Comparison of ENCODE assay signal across 10 cellular contexts in genomic region chr19:48715681-48716171, GRCh38. TPM values are rescaled to one million over a fixed set of nuclear protein-coding genes. Genes with fewer than 3 reads are reported as not detected.
DNase-seq lines count a peak whose midpoint lies in the region; ATAC-seq and TF ChIP-seq lines count a peak whose summit lies in the region.
"Had no signal": no experiment of that assay in that cellular context is flagged by ENCODE, and none has a peak within 500 bp of the region (broad histone marks: within the 10 kb centered on the region; RNA-seq: fewer than 3 reads in every experiment).

No MANE protein-coding gene starts in this region.

- H4K20me1 ChIP-seq in DOHH2 (ENCODE audit: control insufficient read depth, insufficient read depth, low read depth, low read length) = no peaks in the 10 kb centered on the region
- H4K20me1 ChIP-seq in OCI-LY7 (ENCODE audit: insufficient read depth, low read length) = no peaks in the 10 kb centered on the region

- BruUV-seq in OCI-LY7 (replicated peaks; lab: Mats Ljungman, UMichigan) = no TSS peak

- POLR2A ChIA-PET in OCI-LY7 (lab: Charles Lee) = interaction anchor here (1.3 kb wide), 1 partner anchor 10 kb away, joined by 6 read pairs; no protein-coding TSS in a partner anchor

- H3K36me3 ChIP-seq in DOHH2 (ENCODE audit: control insufficient read depth, low read length) = no peaks in the 10 kb centered on the region
- H3K36me3 ChIP-seq in OCI-LY7 (ENCODE audit: insufficient read depth, low read length) = no peaks in the 10 kb centered on the region

- ATAC-seq in HG03460 (IDR thresholded peaks at IDR 0.05; ENCODE audit: unreplicated experiment) = no peak
- no peak for ATAC-seq in GM18868 (IDR thresholded peaks at IDR 0.05; ENCODE audit: unreplicated experiment)

- H3K9me3 ChIP-seq in DOHH2 (ENCODE audit: control insufficient read depth, insufficient read depth, low read length) = no peaks in the 10 kb centered on the region
- H3K9me3 ChIP-seq in OCI-LY7 (ENCODE audit: low read length) = no peaks in the 10 kb centered on the region

- peak overlapping the region; percentile 98 for H3K4me2 ChIP-seq in DOHH2 (ENCODE audit: low read length)
- peak overlapping the region; percentile 94 for H3K4me2 ChIP-seq in OCI-LY7 (ENCODE audit: low read length)

- H3K9me2 ChIP-seq in DOHH2 (replicated peaks; ENCODE audit: control insufficient read depth, low read length) (no peaks in the 10 kb centered on the region), OCI-LY7 (ENCODE audit: insufficient read depth, low read length) (no peaks in the 10 kb centered on the region)

- H3K4me1 ChIP-seq in DOHH2 (ENCODE audit: control insufficient read depth, low read length) (peaks cover 30% of the 10 kb centered on the region), OCI-LY7 (ENCODE audit: insufficient read depth, low read length, poor library complexity, severe bottlenecking) (peaks cover 31% of the 10 kb centered on the region)

- H3K79me2 ChIP-seq in DOHH2 (ENCODE audit: control insufficient read depth, low read length) = peaks cover 7% of the 10 kb centered on the region
- no peaks in the 10 kb centered on the region for H3K79me2 ChIP-seq in OCI-LY7 (ENCODE audit: insufficient read depth, low read depth, low read length)

- intact Hi-C loops in OCI-LY7 (cut with micrococcal nuclease; ENCODE audit: unreplicated experiment) = loop anchor here (2.0 kb wide), 1 partner anchor 23 kb away; no protein-coding TSS in a partner anchor

- CTCF ChIA-PET in OCI-LY7 (lab: Charles Lee; ENCODE audit: unreplicated experiment) = no interaction called here

- DNase-seq in OCI-LY7 (ENCODE audit: low spot score) (no peak), fibroblast of villous mesenchyme (ENCODE audit: low read depth) (peak; percentile 70), skeletal muscle cell (ENCODE audit: low read depth) (no peak), DMS153 (lab: John Stamatoyannopoulos, UW) (no peak), CD1c-positive myeloid dendritic cell (ENCODE audit: extremely low spot score) (no peak)
- DNase-seq: NCI-H1417 treated with DMSO at 0.1 percent for 48 hours had no signal

- no peaks in the 10 kb centered on the region for H3K27me3 ChIP-seq in DOHH2 (ENCODE audit: control insufficient read depth, low read length)

- peak overlapping the region; percentile 89 for H3K4me3 ChIP-seq in DOHH2 (ENCODE audit: low read length)
- H3K4me3 ChIP-seq in OCI-LY7 (ENCODE audit: low read depth, low read length, poor library complexity, severe bottlenecking) = no peak overlapping the region
- peak overlapping the region; percentile 67 for H3K4me3 ChIP-seq in fibroblast of villous mesenchyme (ENCODE audit: low read depth, low read length)
- H3K4me3 ChIP-seq in skeletal muscle cell (ENCODE audit: low read depth, low read length) = peak overlapping the region; percentile 62

- H2AFZ ChIP-seq in OCI-LY7 (ENCODE audit: low read length) = no peak overlapping the region

- H3K27ac ChIP-seq in DOHH2 (ENCODE audit: low read depth, low read length) (no peak overlapping the region), OCI-LY7 (ENCODE audit: low read depth, low read length, poor library complexity, severe bottlenecking) (no peak overlapping the region)

- H3F3A ChIP-seq in DOHH2 (ENCODE audit: control insufficient read depth, insufficient read depth) = peaks cover 3% of the 10 kb centered on the region; the same call in 1 of the 2 replicates

- TF ChIP-seq CTCF in DOHH2 (IDR thresholded peaks at IDR 0.05; ENCODE audit: low read depth, low read length, poor library complexity, severe bottlenecking) (no peak), OCI-LY7 (conservative IDR thresholded peaks at IDR 0.05; ENCODE audit: low read length) (no peak), fibroblast of villous mesenchyme (IDR thresholded peaks at IDR 0.05; ENCODE audit: insufficient read depth, low read depth, low read length) (no peak)

RNA-seq across cellular contexts. Expression of gene MAMSTR, which starts 3.8 kb away (rescaled TPM):
- 1.1 and 1.2 TPM in 2 replicates for total RNA-seq in OCI-LY7 (2014; rRNA removed; shearing (Covaris generic))
- total RNA-seq in OCI-LY7 (2022) = 1.2 and 1.8 TPM in 2 replicates
- total RNA-seq in fibroblast of villous mesenchyme = 1.7 and 2.3 TPM in 2 replicates

RNA-seq across cellular contexts. Expression of gene FUT2, which starts 20.0 kb away (rescaled TPM):
- total RNA-seq in OCI-LY7 (2014; rRNA removed; shearing (Covaris generic)) = not detected in 2 replicates
- total RNA-seq in OCI-LY7 (2022) (not detected in 2 replicates), fibroblast of villous mesenchyme (not detected in 2 replicates)
- total RNA-seq: T-helper 2 cell treated with Interferon-gamma antibody and Interleukin-4, amounts not matched to agents 100 ng/mL and 5 ng/mL, for 36 hours had no signal

RNA-seq across cellular contexts. Expression of gene RASIP1, which starts 24.7 kb away (rescaled TPM):
- total RNA-seq in OCI-LY7 (2014; rRNA removed; shearing (Covaris generic)) = 0.09 TPM in 1 of 2 replicates, not detected in the other
- total RNA-seq in OCI-LY7 (2022) = 0.31 and 0.36 TPM in 2 replicates
- total RNA-seq in fibroblast of villous mesenchyme = 0.97 and 2.6 TPM in 2 replicates

RNA-seq across cellular contexts. Expression of gene IZUMO1, which starts 31.0 kb away (rescaled TPM):
- total RNA-seq in OCI-LY7 (2014; rRNA removed; shearing (Covaris generic)) = not detected in 2 replicates
- total RNA-seq in OCI-LY7 (2022) = not detected in 2 replicates
- under 0.01 TPM in 1 of 2 replicates, not detected in the other for total RNA-seq in fibroblast of villous mesenchyme
- total RNA-seq: T-helper 2 cell treated with Interferon-gamma antibody and Interleukin-4, amounts not matched to agents 100 ng/mL and 5 ng/mL, for 36 hours had no signal

RNA-seq across cellular contexts. Expression of gene FUT1, which starts 36.7 kb away (rescaled TPM):
- 0.03 and 0.08 TPM in 2 replicates for total RNA-seq in OCI-LY7 (2014; rRNA removed; shearing (Covaris generic))
- total RNA-seq in OCI-LY7 (2022) = not detected in 2 replicates
- total RNA-seq in fibroblast of villous mesenchyme = under 0.01 TPM in 2 replicates
